Comparison of ENCODE assay signal across 33 cellular contexts in genomic region chr18:22339913-22340312, GRCh38.
"Had no signal": no experiment of that assay in that cellular context is flagged by ENCODE, and none has a peak within 500 bp of the region (broad histone marks: within the 10 kb centered on the region; RNA-seq: fewer than 3 reads in every experiment).

No MANE protein-coding gene starts in this region.

- H3K27ac ChIP-seq: KMS-11, SJSA1 had no signal

- H3K4me3 ChIP-seq: adrenal gland, SJSA1 had no signal

- H3K36me3 Mint-ChIP-seq: activated naive CD8-positive, alpha-beta T cell treated with anti-CD3 and anti-CD28 coated beads, Interleukin-2, amount 10 ng/mL, durations not matched to agents 7 days and 5 days; WTC11 had no signal

- H3K27me3 ChIP-seq: adrenal gland, SJSA1 had no signal

- H3K4me1 Mint-ChIP-seq: activated T-helper 17 cell treated with anti-CD3 and anti-CD28 coated beads, Interleukin-2, amount 50 U/mL, for 72 hours had no signal

- H3K36me3 ChIP-seq: adrenal gland, SJSA1 had no signal

- H3K9me3 ChIP-seq: adrenal gland, SJSA1 had no signal

- H3K9me3 Mint-ChIP-seq: activated naive CD4-positive, alpha-beta T cell treated with anti-CD3 and anti-CD28 coated beads for 36 hours; activated naive CD8-positive, alpha-beta T cell treated with anti-CD3 and anti-CD28 coated beads, Interleukin-2, amount 10 ng/mL, durations not matched to agents 7 days and 5 days; activated T-helper 17 cell treated with anti-CD3 and anti-CD28 coated beads, Interleukin-2, amount 50 U/mL, for 72 hours; T-helper 1 cell treated with Interleukin-12 subunit alpha and Interleukin-12 subunit beta and Interleukin-4 antibody, amounts not matched to agents 30 μg/mL and 1 μg/mL, for 36 hours; WTC11 had no signal

- ATAC-seq: activated T-helper 17 cell treated with anti-CD3 and anti-CD28 coated beads, Interleukin-2, amount 50 U/mL, for 72 hours; Panc1; SK-N-SH treated with all-trans-retinoic acid at 6 μM for 48 hours; WTC11 had no signal

- H3K27me3 Mint-ChIP-seq: activated T-helper 17 cell treated with anti-CD3 and anti-CD28 coated beads, Interleukin-2, amount 50 U/mL, for 72 hours had no signal

- H3K27ac Mint-ChIP-seq: activated naive CD4-positive, alpha-beta T cell treated with anti-CD3 and anti-CD28 coated beads for 36 hours; activated naive CD8-positive, alpha-beta T cell treated with anti-CD3 and anti-CD28 coated beads, Interleukin-2, amount 10 ng/mL, durations not matched to agents 7 days and 5 days; activated T-helper 17 cell treated with anti-CD3 and anti-CD28 coated beads, Interleukin-2, amount 50 U/mL, for 72 hours; T-helper 1 cell treated with Interleukin-12 subunit alpha and Interleukin-12 subunit beta and Interleukin-4 antibody, amounts not matched to agents 30 μg/mL and 1 μg/mL, for 36 hours; WTC11 had no signal

- DNase-seq: activated CD4-positive, alpha-beta T cell treated with anti-CD3 and anti-CD28 coated beads for 48 hours; activated CD4-positive, alpha-beta T cell treated with anti-CD3 and anti-CD28 coated beads, Interleukin-2, amount 50 U/mL, for 4 hours; activated CD4-positive, CD25-positive, alpha-beta regulatory T cell treated with anti-CD3 and anti-CD28 coated beads, Interleukin-2, amount 50 U/mL, for 72 hours; activated CD8-positive, alpha-beta memory T cell treated with anti-CD3 and anti-CD28 coated beads for 24 hours; activated gamma-delta T cell; activated naive CD4-positive, alpha-beta T cell treated with anti-CD3 and anti-CD28 coated beads for 36 hours; activated naive CD8-positive, alpha-beta T cell treated with anti-CD3 and anti-CD28 coated beads, Interleukin-2, amount 10 ng/mL, durations not matched to agents 7 days and 5 days; activated T-cell treated with anti-CD3 and anti-CD28 coated beads for 4 hours; activated T-cell treated with anti-CD3 and anti-CD28 coated beads, Interleukin-2, amount 50 U/mL, for 48 hours; adrenal gland; anterior cingulate cortex; caudate nucleus; NCI-H1092; NCI-H1417 treated with DMSO at 0.1 percent for 48 hours; NCI-H1694; NCI-H2029; NCI-H2107; NCI-H2171 treated with DMSO at 0.1 percent for 48 hours; NCI-H345; NCI-H510A; NCI-H526 treated with DMSO at 0.1 percent for 48 hours; NK-92 treated with Interleukin-12 subunit alpha and Interleukin-12 subunit beta, amount 100 ng/mL, for 24 hours; OCI-M1; RPMI8226; SHP77; SW 1271 had no signal

- H3K4me3 Mint-ChIP-seq: activated naive CD4-positive, alpha-beta T cell treated with anti-CD3 and anti-CD28 coated beads for 36 hours; activated naive CD8-positive, alpha-beta T cell treated with anti-CD3 and anti-CD28 coated beads, Interleukin-2, amount 10 ng/mL, durations not matched to agents 7 days and 5 days; activated T-helper 17 cell treated with anti-CD3 and anti-CD28 coated beads, Interleukin-2, amount 50 U/mL, for 72 hours; T-helper 1 cell treated with Interleukin-12 subunit alpha and Interleukin-12 subunit beta and Interleukin-4 antibody, amounts not matched to agents 30 μg/mL and 1 μg/mL, for 36 hours; WTC11 had no signal
